In genomic region chr3:136869282-136869681, GRCh38 we compare ENCODE assay signal across 7 cellular contexts.
"Had no signal": no experiment of that assay in that cellular context is flagged by ENCODE, and none has a peak within 500 bp of the region (broad histone marks: within the 10 kb centered on the region; RNA-seq: fewer than 3 reads in every experiment).

No MANE protein-coding gene starts in this region.

- DNase-seq: H9, HCEC 1CT had no signal

- H3K4me3 ChIP-seq: GM23338 had no signal

- H3K4me2 ChIP-seq: GM23338 had no signal

- H2AFZ ChIP-seq: GM23338 had no signal

- ATAC-seq: GM23338 had no signal

- FAIRE-seq: H1, H54, HTR-8/SVneo had no signal

- H3K27ac Mint-ChIP-seq: GM23338, IgD-negative memory B cell had no signal

- H3K4me3 Mint-ChIP-seq: GM23338, H9 had no signal

- H3K27me3 Mint-ChIP-seq: IgD-negative memory B cell had no signal
